ENCODE assay signal across 24 cellular contexts in genomic region chr10:86848747-86849146, GRCh38.
"Had no signal": no experiment of that assay in that cellular context is flagged by ENCODE, and none has a peak within 500 bp of the region (broad histone marks: within the 10 kb centered on the region; RNA-seq: fewer than 3 reads in every experiment).

No MANE protein-coding gene starts in this region.

- H3K4me1 ChIP-seq: breast epithelium, colonic mucosa, parathyroid adenoma had no signal

- H3K36me3 ChIP-seq: breast epithelium, colonic mucosa had no signal

- H2AFZ ChIP-seq: parathyroid adenoma had no signal

- H3K9me3 ChIP-seq: breast epithelium, colonic mucosa, esophagus squamous epithelium, gastroesophageal sphincter, heart left ventricle, mucosa of descending colon, stomach, suprapubic skin, tibial nerve had no signal

- H3K79me2 ChIP-seq: parathyroid adenoma had no signal

- H3K27me3 Mint-ChIP-seq: activated naive CD8-positive, alpha-beta T cell; stimulated activated memory B cell treated with anti-CD40 and anti-IgM and Interleukin-4, amounts not matched to agents 10 μg/mL and 1 μg/mL and 100 μg/mL, for 72 hours had no signal

- H3K4me3 ChIP-seq: breast epithelium, colonic mucosa, esophagus squamous epithelium, gastroesophageal sphincter, heart left ventricle, mucosa of descending colon, stomach, suprapubic skin, tibial nerve had no signal

- H3K27ac ChIP-seq: breast epithelium, colonic mucosa, esophagus squamous epithelium, gastroesophageal sphincter, heart left ventricle, parathyroid adenoma, suprapubic skin, tibial nerve, WERI-Rb-1 had no signal

- ATAC-seq: gastroesophageal sphincter, heart left ventricle, sciatic nerve had no signal

- H3K27me3 ChIP-seq: breast epithelium, colonic mucosa, esophagus squamous epithelium, gastroesophageal sphincter, heart left ventricle, stomach, suprapubic skin, tibial nerve had no signal

- H3K9ac ChIP-seq: parathyroid adenoma had no signal

- H3K4me3 Mint-ChIP-seq: activated naive CD8-positive, alpha-beta T cell; endodermal cell; stimulated activated memory B cell treated with anti-CD40 and anti-IgM and Interleukin-4, amounts not matched to agents 10 μg/mL and 1 μg/mL and 100 μg/mL, for 72 hours had no signal

- DNase-seq: activated CD4-positive, alpha-beta T cell treated with anti-CD3 and anti-CD28 coated beads for 1 hour; activated CD4-positive, alpha-beta T cell treated with anti-CD3 and anti-CD28 coated beads, Interleukin-2, amount 50 U/mL, for 1 hour; activated T-cell treated with anti-CD3 and anti-CD28 coated beads, Interleukin-2, amount 50 U/mL, for 1 hour; amniotic stem cell; colonic mucosa; endodermal cell; esophagus squamous epithelium; heart left ventricle; mucosa of descending colon; nucleus accumbens; small intestine; stimulated activated CD4-positive, alpha-beta T cell treated with anti-CD3 and anti-CD28 coated beads, Interleukin-15, amount 100 ng/mL, for 24 hours; stomach; T-helper 2 cell; WERI-Rb-1 had no signal

- H3K27ac Mint-ChIP-seq: activated naive CD8-positive, alpha-beta T cell; endodermal cell; stimulated activated memory B cell treated with anti-CD40 and anti-IgM and Interleukin-4, amounts not matched to agents 10 μg/mL and 1 μg/mL and 100 μg/mL, for 72 hours had no signal

- H3K4me1 Mint-ChIP-seq: stimulated activated memory B cell treated with anti-CD40 and anti-IgM and Interleukin-4, amounts not matched to agents 10 μg/mL and 1 μg/mL and 100 μg/mL, for 72 hours had no signal

- FAIRE-seq: islet of Langerhans, small intestine had no signal
